8 cellular contexts compared by ENCODE assay signal in the genomic region with DNA sequence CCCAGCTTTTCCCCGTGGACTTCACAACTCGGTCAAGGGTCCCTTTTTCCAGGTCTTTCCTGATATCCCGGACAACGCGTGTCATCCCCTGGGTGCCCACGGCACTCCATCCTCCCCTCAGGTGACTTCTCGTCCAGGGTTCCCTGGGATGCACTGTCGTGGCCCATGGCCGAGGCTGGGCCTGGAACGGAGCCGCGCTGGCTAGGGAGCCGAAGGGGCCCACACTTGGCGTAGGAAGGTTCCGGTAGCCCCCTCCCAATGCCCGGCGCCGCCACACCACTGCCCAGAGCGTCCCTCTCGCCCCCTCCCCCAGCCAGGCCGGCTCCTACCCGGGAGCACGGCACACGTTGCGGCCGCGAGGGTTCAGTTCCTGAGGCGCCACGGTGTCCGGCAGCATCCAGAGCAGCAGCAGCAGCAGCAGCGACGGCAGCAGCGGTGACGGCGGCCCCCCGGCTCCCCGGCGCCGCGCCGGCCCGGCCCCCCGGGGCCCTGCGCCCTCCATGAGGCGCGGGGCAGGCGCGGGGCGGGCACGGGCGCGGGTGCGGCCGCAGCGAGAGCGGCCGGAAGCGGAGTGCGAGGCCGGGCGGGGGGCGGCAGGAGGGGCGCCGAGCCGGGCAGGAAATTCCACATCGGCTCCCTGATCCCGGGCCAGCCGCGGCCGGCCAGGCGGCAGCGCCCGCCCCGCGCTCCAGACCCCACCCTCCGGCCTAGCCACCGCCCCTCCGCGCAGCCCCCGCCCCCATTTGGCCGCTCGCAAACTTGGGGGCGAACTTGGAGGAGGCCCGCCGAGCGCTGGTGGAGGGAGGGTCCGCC. TPM values are rescaled to one million over a fixed set of nuclear protein-coding genes. Genes with fewer than 3 reads are reported as not detected.
DNase-seq lines count a peak whose midpoint lies in the region; ATAC-seq and TF ChIP-seq lines count a peak whose summit lies in the region.

A gene with protein sequence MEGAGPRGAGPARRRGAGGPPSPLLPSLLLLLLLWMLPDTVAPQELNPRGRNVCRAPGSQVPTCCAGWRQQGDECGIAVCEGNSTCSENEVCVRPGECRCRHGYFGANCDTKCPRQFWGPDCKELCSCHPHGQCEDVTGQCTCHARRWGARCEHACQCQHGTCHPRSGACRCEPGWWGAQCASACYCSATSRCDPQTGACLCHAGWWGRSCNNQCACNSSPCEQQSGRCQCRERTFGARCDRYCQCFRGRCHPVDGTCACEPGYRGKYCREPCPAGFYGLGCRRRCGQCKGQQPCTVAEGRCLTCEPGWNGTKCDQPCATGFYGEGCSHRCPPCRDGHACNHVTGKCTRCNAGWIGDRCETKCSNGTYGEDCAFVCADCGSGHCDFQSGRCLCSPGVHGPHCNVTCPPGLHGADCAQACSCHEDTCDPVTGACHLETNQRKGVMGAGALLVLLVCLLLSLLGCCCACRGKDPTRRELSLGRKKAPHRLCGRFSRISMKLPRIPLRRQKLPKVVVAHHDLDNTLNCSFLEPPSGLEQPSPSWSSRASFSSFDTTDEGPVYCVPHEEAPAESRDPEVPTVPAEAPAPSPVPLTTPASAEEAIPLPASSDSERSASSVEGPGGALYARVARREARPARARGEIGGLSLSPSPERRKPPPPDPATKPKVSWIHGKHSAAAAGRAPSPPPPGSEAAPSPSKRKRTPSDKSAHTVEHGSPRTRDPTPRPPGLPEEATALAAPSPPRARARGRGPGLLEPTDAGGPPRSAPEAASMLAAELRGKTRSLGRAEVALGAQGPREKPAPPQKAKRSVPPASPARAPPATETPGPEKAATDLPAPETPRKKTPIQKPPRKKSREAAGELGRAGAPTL (minus strand): TSS at position 573 of the 813 bp plus-strand sequence. CDS start 71 bp downstream, at position 502.

- H3K4me1 ChIP-seq in GM23338 (ENCODE audit: insufficient read depth): peaks cover 7% of the 10 kb centered on the region; the same call in 1 of the 2 replicates
- H3K4me1 ChIP-seq in spleen: peaks cover 0 to 81% (median 40%) of the 10 kb centered on the region in 6 donors

- no peaks in the 10 kb centered on the region for H3K9me3 ChIP-seq in spleen

- peak within 1 kb of the TSS; percentile 84 for H3K4me3 Mint-ChIP-seq in GM23338

- H2AFZ ChIP-seq in GM23338: peak within 1 kb of the TSS; percentile 94

- TF ChIP-seq CTCF in GM23338 (conservative IDR thresholded peaks at IDR 0.05; ENCODE audit: low read depth in 2 of 2) (no peak), astrocyte of the cerebellum (IDR thresholded peaks at IDR 0.05; ENCODE audit: low read depth, low read length, missing control alignments) (no peak), spleen (IDR thresholded peaks at IDR 0.05 in 8 of 11, conservative IDR thresholded peaks at IDR 0.05 in 3 of 11) (no peak)

- H3K27ac ChIP-seq in GM23338 (ENCODE audit: low read depth): no peak within 1 kb of the TSS
- peak within 1 kb of the TSS; percentile 48 to 85 (median 80) for H3K27ac ChIP-seq in spleen

- H3K4me1 Mint-ChIP-seq in GM23338: peaks cover 10% of the 10 kb centered on the region

- H4K20me1 ChIP-seq in GM23338 (replicated peaks; ENCODE audit: insufficient read depth): peaks cover 8% of the 10 kb centered on the region; the same call in 1 of the 2 replicates

- peak within 1 kb of the TSS; percentile 87 for H3K4me3 ChIP-seq in GM23338
- H3K4me3 ChIP-seq in astrocyte of the cerebellum (ENCODE audit: low read depth, low read length): peak within 1 kb of the TSS; percentile 93
- peak within 1 kb of the TSS; percentile 29 to 71 (median 47) for H3K4me3 ChIP-seq in spleen

- TF ChIP-seq POLR2A in spleen (IDR thresholded peaks at IDR 0.05): no peak

- H3F3A ChIP-seq in GM23338 (replicated peaks; ENCODE audit: low read depth): 0 out of 2 replicates have a peak, but pooled peaks cover 7% of the 10 kb centered on the region

- H3K36me3 Mint-ChIP-seq in GM23338 (ENCODE audit: low read depth): peaks cover 3% of the 10 kb centered on the region; the same call in 1 of the 3 replicates

- peaks cover 9% of the 10 kb centered on the region for H3K79me2 ChIP-seq in GM23338 (replicated peaks; ENCODE audit: insufficient read depth)

- DNase-seq in A172 (ENCODE audit: low spot score): no peak
- DNase-seq in GM23338 (ENCODE audit: low spot score): peak; percentile 86
- peak; percentile 26 for DNase-seq in astrocyte of the cerebellum (ENCODE audit: low read depth)
- DNase-seq in iris pigment epithelial cell (ENCODE audit: low read depth): peak; percentile 44
- peak; percentile 75 for DNase-seq in spleen
- no peak for DNase-seq in UCSD-AML1 (lab: John Stamatoyannopoulos, UW; ENCODE audit: unreplicated experiment)
- DNase-seq in activated gamma-delta T cell (lab: John Stamatoyannopoulos, UW): no peak

- H3K9me2 ChIP-seq in GM23338 (ENCODE audit: insufficient read depth): no peaks in the 10 kb centered on the region

- H3K9me3 Mint-ChIP-seq in GM23338: no peaks in the 10 kb centered on the region; the same call in 2 of the 3 replicates

- no peak within 1 kb of the TSS for H3K27ac Mint-ChIP-seq in GM23338

- H3K36me3 ChIP-seq in GM23338 (ENCODE audit: insufficient read depth) (no peaks in the 10 kb centered on the region), spleen (peaks cover 0 to 19% (median 10%) of the 10 kb centered on the region in 6 donors)

- WGBS in spleen, 5 donors: 1 to 3% (median 2%) methylated on average over 13 to 87 of the region's 87 CpGs

- peaks cover 57% of the 10 kb centered on the region for H3K27me3 Mint-ChIP-seq in GM23338 (ENCODE audit: insufficient read depth, low read depth, poor library complexity)

- in situ Hi-C loops in astrocyte of the cerebellum (cut with HindIII; ENCODE audit: low sequenced_read_pairs): no loop called here

- H3K27me3 ChIP-seq in GM23338 (ENCODE audit: insufficient read depth): peaks cover 71% of the 10 kb centered on the region
- peaks cover 0 to 66% (median 33%) of the 10 kb centered on the region in 7 donors for H3K27me3 ChIP-seq in spleen (replicated peaks in 1 of 7)

- intact Hi-C loops in spleen (cut with DNase I; ENCODE audit: low total_unique reads): no loop called here

- ATAC-seq in GM23338 (peak; percentile 47), GM21717 (IDR thresholded peaks at IDR 0.05; ENCODE audit: unreplicated experiment) (no peak)

- peak within 1 kb of the TSS; percentile 94 for H3K4me2 ChIP-seq in GM23338

TF ChIP-seq in GM23338, 12 proteins besides CTCF, POLR2A, EP300 and RAD21:
- TF ChIP-seq EZH2 (IDR thresholded peaks at IDR 0.05; ENCODE audit: low read depth, unreplicated experiment) (peak; percentile 75), ZNF114 (CRISPR knock-in tag; IDR thresholded peaks at IDR 0.05) (no peak), POLR2AphosphoS5 (IDR thresholded peaks at IDR 0.05; ENCODE audit: low read depth) (peak; percentile 41; the same call in 1 of the 2 replicates)

RNA-seq across cellular contexts. Expression of the gene that starts here (rescaled TPM):
- 38.2 and 46.6 TPM in 2 replicates for total RNA-seq in A172 (2014; rRNA removed; shearing (Covaris generic))
- total RNA-seq in GM23338 (2014; rRNA removed; shearing (Covaris generic)): 16.6 and 17.0 TPM in 2 replicates
- polyA plus RNA-seq in GM23338 (2016; fragmentation: Nextera tagmentation; extraction: Ambion mirVana): 1.8 and 2.2 TPM in 2 replicates
- total RNA-seq in spleen: 10 to 100 TPM in 5 of 7 donors, 1 to 10 TPM in 2; 7.1 to 18.0 (median 10.6) TPM
- 1 to 10 TPM; 1.1 to 3.0 (median 1.2) TPM for polyA plus RNA-seq in spleen

Comparison
In these comparisons a context has a peak if more than half of its experiments do, and no peak if none do; other contexts are left out.
1. DNase-seq: peak in GM23338 (single experiment), astrocyte of the cerebellum (single experiment), iris pigment epithelial cell (single experiment) and spleen (single experiment); none in A172 (single experiment), UCSD-AML1 (single experiment) and activated gamma-delta T cell (single experiment).
2. Peak in every context shown above with its lines, with median percentiles within 50 percentile points of each other: H3K4me3 ChIP-seq.